Comparison of ENCODE assay signal across 1 cellular context in the genomic region with DNA sequence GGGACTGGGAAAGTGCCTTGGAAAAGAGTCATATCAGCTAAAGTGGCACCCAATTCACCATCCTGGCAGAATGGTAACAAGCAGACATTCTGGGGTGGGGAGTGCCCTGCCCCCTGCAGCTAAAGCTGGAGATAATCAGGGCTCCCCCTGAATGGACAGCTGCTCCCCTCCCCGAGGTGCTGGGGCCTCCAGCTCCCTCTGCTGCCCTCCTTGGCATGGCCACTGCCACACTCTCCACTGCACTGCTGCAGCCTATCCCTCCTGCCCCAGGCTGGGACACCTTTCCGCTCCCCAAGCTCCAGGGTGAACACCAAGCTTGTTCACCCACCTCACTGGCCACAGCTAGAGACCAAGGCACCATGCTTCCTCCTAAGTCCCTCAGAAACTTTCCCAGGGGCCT.
TF ChIP-seq lines count a peak whose summit lies in the region.

No MANE protein-coding gene starts in this region.

TF ChIP-seq in IMR-90, 13 proteins besides CTCF, POLR2A, EP300 and RAD21 (continued from another document):
- TF ChIP-seq RFX5 (IDR thresholded peaks at IDR 0.05; ENCODE audit: low read depth, low read length) (no peak), MAFK (IDR thresholded peaks at IDR 0.05; ENCODE audit: low read depth, low read length) (no peak), RCOR1 (IDR thresholded peaks at IDR 0.05; ENCODE audit: insufficient replicate concordance, low read length) (no peak), FOS (IDR thresholded peaks at IDR 0.05; ENCODE audit: low read depth, low read length) (no peak), CEBPB (IDR thresholded peaks at IDR 0.05; ENCODE audit: low read depth, low read length) (no peak), BHLHE40 (IDR thresholded peaks at IDR 0.05; ENCODE audit: low read depth, low read length) (no peak), NFE2L2 (IDR thresholded peaks at IDR 0.05; ENCODE audit: low read depth, low read length) (no peak), MXI1 (IDR thresholded peaks at IDR 0.05; ENCODE audit: borderline replicate concordance, low read depth, low read length) (no peak), CHD1 (IDR thresholded peaks at IDR 0.05; ENCODE audit: low read depth, low read length) (no peak)
- TF ChIP-seq, protein P1, sequence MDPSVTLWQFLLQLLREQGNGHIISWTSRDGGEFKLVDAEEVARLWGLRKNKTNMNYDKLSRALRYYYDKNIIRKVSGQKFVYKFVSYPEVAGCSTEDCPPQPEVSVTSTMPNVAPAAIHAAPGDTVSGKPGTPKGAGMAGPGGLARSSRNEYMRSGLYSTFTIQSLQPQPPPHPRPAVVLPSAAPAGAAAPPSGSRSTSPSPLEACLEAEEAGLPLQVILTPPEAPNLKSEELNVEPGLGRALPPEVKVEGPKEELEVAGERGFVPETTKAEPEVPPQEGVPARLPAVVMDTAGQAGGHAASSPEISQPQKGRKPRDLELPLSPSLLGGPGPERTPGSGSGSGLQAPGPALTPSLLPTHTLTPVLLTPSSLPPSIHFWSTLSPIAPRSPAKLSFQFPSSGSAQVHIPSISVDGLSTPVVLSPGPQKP (IDR thresholded peaks at IDR 0.05; ENCODE audit: borderline replicate concordance, low read depth, low read length) = no peak
